2 cellular contexts compared by ENCODE assay signal in the genomic region with DNA sequence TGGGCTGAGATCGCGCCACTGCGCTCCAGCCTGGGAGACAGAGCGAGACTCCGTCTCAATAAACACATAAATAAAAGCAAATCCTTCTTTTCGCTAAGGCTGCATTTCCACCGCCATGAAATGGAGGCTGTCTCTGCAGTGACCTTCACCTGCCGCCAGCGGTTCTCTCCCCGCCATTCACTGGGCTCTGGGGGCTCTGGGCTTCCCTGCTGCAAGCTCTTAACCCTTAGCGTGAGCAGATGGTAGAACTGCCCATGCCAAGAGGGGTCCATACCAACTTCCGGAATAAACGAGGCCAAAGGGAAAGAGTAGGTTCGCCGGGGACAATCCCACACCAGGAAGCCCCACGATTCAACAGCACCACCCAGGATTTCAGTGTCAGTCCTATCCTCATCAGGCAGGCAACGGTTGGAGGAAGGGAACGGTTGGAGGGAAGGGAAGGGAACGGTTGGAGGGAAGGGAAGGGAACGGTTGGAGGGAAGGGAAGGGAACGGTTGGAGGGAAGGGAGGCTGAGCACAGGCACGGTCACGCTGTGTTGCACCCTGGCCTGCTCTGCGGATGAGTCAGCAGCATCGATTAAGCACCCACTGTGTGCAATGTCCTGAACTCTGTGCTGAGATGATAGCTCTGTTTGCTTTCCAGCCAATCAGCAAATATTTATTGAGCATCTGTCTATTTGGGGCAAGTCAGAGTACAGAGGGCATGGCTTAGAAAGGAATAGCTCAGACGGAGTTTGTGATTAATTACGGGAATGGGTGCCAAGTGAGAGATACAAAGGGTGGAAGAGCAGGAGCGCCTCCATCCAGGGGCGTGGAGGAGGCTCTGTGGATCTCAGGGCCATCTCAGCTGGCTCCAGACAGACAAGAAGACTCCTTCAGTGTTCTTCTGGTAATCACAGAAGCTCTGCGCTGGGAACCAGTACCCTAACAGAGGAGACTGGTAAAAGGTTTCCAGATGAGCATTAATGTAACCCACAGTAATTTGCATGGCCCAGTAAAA.
TF ChIP-seq lines count a peak whose summit lies in the region.

No MANE protein-coding gene starts in this region.

TF ChIP-seq in GM12878, 131 proteins besides CTCF, POLR2A, EP300 and RAD21:
- TF ChIP-seq, protein P1, sequence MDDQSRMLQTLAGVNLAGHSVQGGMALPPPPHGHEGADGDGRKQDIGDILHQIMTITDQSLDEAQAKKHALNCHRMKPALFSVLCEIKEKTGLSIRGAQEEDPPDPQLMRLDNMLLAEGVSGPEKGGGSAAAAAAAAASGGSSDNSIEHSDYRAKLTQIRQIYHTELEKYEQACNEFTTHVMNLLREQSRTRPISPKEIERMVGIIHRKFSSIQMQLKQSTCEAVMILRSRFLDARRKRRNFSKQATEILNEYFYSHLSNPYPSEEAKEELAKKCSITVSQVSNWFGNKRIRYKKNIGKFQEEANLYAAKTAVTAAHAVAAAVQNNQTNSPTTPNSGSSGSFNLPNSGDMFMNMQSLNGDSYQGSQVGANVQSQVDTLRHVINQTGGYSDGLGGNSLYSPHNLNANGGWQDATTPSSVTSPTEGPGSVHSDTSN (IDR thresholded peaks at IDR 0.05; ENCODE audit: insufficient replicate concordance, low read depth, low read length), result no peak
- TF ChIP-seq, protein P2, sequence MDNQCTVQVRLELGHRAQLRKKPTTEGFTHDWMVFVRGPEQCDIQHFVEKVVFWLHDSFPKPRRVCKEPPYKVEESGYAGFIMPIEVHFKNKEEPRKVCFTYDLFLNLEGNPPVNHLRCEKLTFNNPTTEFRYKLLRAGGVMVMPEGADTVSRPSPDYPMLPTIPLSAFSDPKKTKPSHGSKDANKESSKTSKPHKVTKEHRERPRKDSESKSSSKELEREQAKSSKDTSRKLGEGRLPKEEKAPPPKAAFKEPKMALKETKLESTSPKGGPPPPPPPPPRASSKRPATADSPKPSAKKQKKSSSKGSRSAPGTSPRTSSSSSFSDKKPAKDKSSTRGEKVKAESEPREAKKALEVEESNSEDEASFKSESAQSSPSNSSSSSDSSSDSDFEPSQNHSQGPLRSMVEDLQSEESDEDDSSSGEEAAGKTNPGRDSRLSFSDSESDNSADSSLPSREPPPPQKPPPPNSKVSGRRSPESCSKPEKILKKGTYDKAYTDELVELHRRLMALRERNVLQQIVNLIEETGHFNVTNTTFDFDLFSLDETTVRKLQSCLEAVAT (IDR thresholded peaks at IDR 0.05), result no peak
- no peak for TF ChIP-seq CHD1 (IDR thresholded peaks at IDR 0.05; ENCODE audit: low read depth, low read length)
- TF ChIP-seq BACH1 (IDR thresholded peaks at IDR 0.05; ENCODE audit: borderline replicate concordance), result no peak
- no peak for TF ChIP-seq NRF1 (conservative IDR thresholded peaks at IDR 0.05; ENCODE audit: low read depth, low read length)
- TF ChIP-seq PAX5 (IDR thresholded peaks at IDR 0.05; ENCODE audit: borderline replicate concordance, low read depth, low read length), result peak; percentile 63; the same call in 1 of the 2 replicates

TF ChIP-seq in liver, 16 proteins besides CTCF, POLR2A, EP300 and RAD21:
- TF ChIP-seq, protein P3, sequence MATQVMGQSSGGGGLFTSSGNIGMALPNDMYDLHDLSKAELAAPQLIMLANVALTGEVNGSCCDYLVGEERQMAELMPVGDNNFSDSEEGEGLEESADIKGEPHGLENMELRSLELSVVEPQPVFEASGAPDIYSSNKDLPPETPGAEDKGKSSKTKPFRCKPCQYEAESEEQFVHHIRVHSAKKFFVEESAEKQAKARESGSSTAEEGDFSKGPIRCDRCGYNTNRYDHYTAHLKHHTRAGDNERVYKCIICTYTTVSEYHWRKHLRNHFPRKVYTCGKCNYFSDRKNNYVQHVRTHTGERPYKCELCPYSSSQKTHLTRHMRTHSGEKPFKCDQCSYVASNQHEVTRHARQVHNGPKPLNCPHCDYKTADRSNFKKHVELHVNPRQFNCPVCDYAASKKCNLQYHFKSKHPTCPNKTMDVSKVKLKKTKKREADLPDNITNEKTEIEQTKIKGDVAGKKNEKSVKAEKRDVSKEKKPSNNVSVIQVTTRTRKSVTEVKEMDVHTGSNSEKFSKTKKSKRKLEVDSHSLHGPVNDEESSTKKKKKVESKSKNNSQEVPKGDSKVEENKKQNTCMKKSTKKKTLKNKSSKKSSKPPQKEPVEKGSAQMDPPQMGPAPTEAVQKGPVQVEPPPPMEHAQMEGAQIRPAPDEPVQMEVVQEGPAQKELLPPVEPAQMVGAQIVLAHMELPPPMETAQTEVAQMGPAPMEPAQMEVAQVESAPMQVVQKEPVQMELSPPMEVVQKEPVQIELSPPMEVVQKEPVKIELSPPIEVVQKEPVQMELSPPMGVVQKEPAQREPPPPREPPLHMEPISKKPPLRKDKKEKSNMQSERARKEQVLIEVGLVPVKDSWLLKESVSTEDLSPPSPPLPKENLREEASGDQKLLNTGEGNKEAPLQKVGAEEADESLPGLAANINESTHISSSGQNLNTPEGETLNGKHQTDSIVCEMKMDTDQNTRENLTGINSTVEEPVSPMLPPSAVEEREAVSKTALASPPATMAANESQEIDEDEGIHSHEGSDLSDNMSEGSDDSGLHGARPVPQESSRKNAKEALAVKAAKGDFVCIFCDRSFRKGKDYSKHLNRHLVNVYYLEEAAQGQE (IDR thresholded peaks at IDR 0.05), result peak; percentile 77
- TF ChIP-seq, protein P4, sequence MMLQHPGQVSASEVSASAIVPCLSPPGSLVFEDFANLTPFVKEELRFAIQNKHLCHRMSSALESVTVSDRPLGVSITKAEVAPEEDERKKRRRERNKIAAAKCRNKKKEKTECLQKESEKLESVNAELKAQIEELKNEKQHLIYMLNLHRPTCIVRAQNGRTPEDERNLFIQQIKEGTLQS (IDR thresholded peaks at IDR 0.05), result peak; percentile 94
- TF ChIP-seq FOXA2 (IDR thresholded peaks at IDR 0.05), result peak; percentile 90
- TF ChIP-seq HNF4G (IDR thresholded peaks at IDR 0.05), result peak; percentile 79
- TF ChIP-seq EGR1 (IDR thresholded peaks at IDR 0.05; ENCODE audit: low read depth in 2 of 2), result peak in 1 of 2 donors; percentile 60
- TF ChIP-seq FOXA1 (IDR thresholded peaks at IDR 0.05), result peak; percentile 92
- TF ChIP-seq, protein P5, sequence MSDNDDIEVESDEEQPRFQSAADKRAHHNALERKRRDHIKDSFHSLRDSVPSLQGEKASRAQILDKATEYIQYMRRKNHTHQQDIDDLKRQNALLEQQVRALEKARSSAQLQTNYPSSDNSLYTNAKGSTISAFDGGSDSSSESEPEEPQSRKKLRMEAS (IDR thresholded peaks at IDR 0.05), result peak; percentile 94
- TF ChIP-seq HNF4A (conservative IDR thresholded peaks at IDR 0.05), result peak; percentile 94 to 97
- peak; percentile 44 for TF ChIP-seq NR2F2 (IDR thresholded peaks at IDR 0.05)
- TF ChIP-seq JUND (IDR thresholded peaks at IDR 0.05), result peak; percentile 98 to 99
- no peak for TF ChIP-seq GABPA (IDR thresholded peaks at IDR 0.05 in 1 of 2, conservative IDR thresholded peaks at IDR 0.05 in 1 of 2)
- TF ChIP-seq RXRA (IDR thresholded peaks at IDR 0.05), result peak; percentile 94 to 99
- TF ChIP-seq SP1 (IDR thresholded peaks at IDR 0.05), result peak; percentile 95
- TF ChIP-seq, protein P6, sequence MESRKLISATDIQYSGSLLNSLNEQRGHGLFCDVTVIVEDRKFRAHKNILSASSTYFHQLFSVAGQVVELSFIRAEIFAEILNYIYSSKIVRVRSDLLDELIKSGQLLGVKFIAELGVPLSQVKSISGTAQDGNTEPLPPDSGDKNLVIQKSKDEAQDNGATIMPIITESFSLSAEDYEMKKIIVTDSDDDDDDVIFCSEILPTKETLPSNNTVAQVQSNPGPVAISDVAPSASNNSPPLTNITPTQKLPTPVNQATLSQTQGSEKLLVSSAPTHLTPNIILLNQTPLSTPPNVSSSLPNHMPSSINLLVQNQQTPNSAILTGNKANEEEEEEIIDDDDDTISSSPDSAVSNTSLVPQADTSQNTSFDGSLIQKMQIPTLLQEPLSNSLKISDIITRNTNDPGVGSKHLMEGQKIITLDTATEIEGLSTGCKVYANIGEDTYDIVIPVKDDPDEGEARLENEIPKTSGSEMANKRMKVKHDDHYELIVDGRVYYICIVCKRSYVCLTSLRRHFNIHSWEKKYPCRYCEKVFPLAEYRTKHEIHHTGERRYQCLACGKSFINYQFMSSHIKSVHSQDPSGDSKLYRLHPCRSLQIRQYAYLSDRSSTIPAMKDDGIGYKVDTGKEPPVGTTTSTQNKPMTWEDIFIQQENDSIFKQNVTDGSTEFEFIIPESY (IDR thresholded peaks at IDR 0.05), result peak; percentile 95
- no peak for TF ChIP-seq TAF1 (conservative IDR thresholded peaks at IDR 0.05)
- TF ChIP-seq YY1 (IDR thresholded peaks at IDR 0.05), result peak; percentile 76
